In genomic region chr10:8402469-8403074, GRCh38 we compare ENCODE assay signal across 18 cellular contexts.
A peak's percentile ranks its signal among the peaks of the same experiment; 100 is the strongest.
DNase-seq lines count a peak whose midpoint lies in the region; ATAC-seq and TF ChIP-seq lines count a peak whose summit lies in the region.
"Had no signal": no experiment of that assay in that cellular context is flagged by ENCODE, and none has a peak within 500 bp of the region (broad histone marks: within the 10 kb centered on the region; RNA-seq: fewer than 3 reads in every experiment).

No MANE protein-coding gene starts in this region.

- no peaks in the 10 kb centered on the region for H3K36me3 ChIP-seq in CD8-positive, alpha-beta T cell (ENCODE audit: insufficient read depth, low read length)
- H3K36me3 ChIP-seq: vagina had no signal

- H3K27me3 Mint-ChIP-seq in CD8-positive, alpha-beta T cell (ENCODE audit: low read depth), result no peaks in the 10 kb centered on the region

- H3K9me3 Mint-ChIP-seq in CD8-positive, alpha-beta T cell, result no peaks in the 10 kb centered on the region
- H3K9me3 Mint-ChIP-seq: neural crest cell had no signal

- peaks cover 71% of the 10 kb centered on the region for H3K4me1 Mint-ChIP-seq in CD8-positive, alpha-beta T cell (ENCODE audit: low read depth)
- H3K4me1 Mint-ChIP-seq: neural crest cell had no signal

- ATAC-seq in CD8-positive, alpha-beta T cell, result peak; percentile 57
- ATAC-seq in left colon, result no peak
- ATAC-seq in GM21786 (IDR thresholded peaks at IDR 0.05; ENCODE audit: unreplicated experiment), result no peak
- ATAC-seq: esophagus mucosa, left ventricle myocardium superior had no signal

- POLR2A ChIA-PET in CD8-positive, alpha-beta T cell (lab: Charles Lee), result interaction anchor here (0.7 to 2.7 kb wide), 10 partner anchors 12 to 282 kb away, joined by 3 to 11 read pairs (median 4); no protein-coding TSS in a partner anchor

- no peaks in the 10 kb centered on the region for H3K9me3 ChIP-seq in CD8-positive, alpha-beta T cell (ENCODE audit: low read length)
- H3K9me3 ChIP-seq: vagina had no signal

- H3K4me1 ChIP-seq in CD8-positive, alpha-beta T cell (ENCODE audit: insufficient read depth, low read length), result peaks cover 43% of the 10 kb centered on the region
- H3K4me1 ChIP-seq: vagina had no signal

- CTCF ChIA-PET in CD8-positive, alpha-beta T cell (lab: Charles Lee), result interaction anchor here (0.7 to 1.2 kb wide), 2 partner anchors 13 to 341 kb away, joined by 3 read pairs; no protein-coding TSS in a partner anchor

- H3K4me3 ChIP-seq in CD8-positive, alpha-beta T cell (ENCODE audit: low read depth, low read length), result no peak overlapping the region
- H3K4me3 ChIP-seq: GM23248, vagina had no signal

- peak overlapping the region; percentile 55 for H3K4me3 Mint-ChIP-seq in CD8-positive, alpha-beta T cell
- H3K4me3 Mint-ChIP-seq: neural crest cell had no signal

- peak in 3 of 7 experiments; percentile 22 to 45 (median 25) for DNase-seq in CD8-positive, alpha-beta T cell
- DNase-seq in activated CD4-positive, alpha-beta T cell treated with anti-CD3 and anti-CD28 coated beads for 4 hours, result peak; percentile 37 to 39
- DNase-seq in activated naive CD4-positive, alpha-beta T cell treated with anti-CD3 and anti-CD28 coated beads, Interleukin-2, amount 50 U/mL, for 16 hours, result peak; percentile 40
- DNase-seq in stimulated activated CD4-positive, alpha-beta T cell treated with anti-CD3 and anti-CD28 coated beads, Interleukin-12 subunit alpha, Interleukin-12 subunit beta, amount 100 ng/mL, for 4 hours, result peak; percentile 19
- no peak for DNase-seq in left colon
- DNase-seq in NCI-H146 (lab: John Stamatoyannopoulos, UW), result no peak
- no peak for DNase-seq in GM19240 (ENCODE audit: insufficient read length, low spot score)
- DNase-seq: GM23248, hippocampal formation, KBM-7, left ventricle myocardium superior, NCI-H1694 treated with DMSO at 0.1 percent for 48 hours, NCI-H82, Right ventricle myocardium superior had no signal

- no peaks in the 10 kb centered on the region for H3K36me3 Mint-ChIP-seq in CD8-positive, alpha-beta T cell

- no peaks in the 10 kb centered on the region for H3K27me3 ChIP-seq in CD8-positive, alpha-beta T cell (ENCODE audit: insufficient read depth, low read length)
- H3K27me3 ChIP-seq: vagina had no signal

- no peak for TF ChIP-seq CTCF in CD8-positive, alpha-beta T cell (IDR thresholded peaks at IDR 0.05)

- no peak overlapping the region for H3K27ac ChIP-seq in CD8-positive, alpha-beta T cell (ENCODE audit: low read depth, low read length)
- H3K27ac ChIP-seq: GM23248, vagina had no signal

- intact Hi-C loops in CD8-positive, alpha-beta T cell (cut with DNase I, micrococcal nuclease), result loop anchor here in 1 of 2 experiments (5.0 kb wide), 1 partner anchor 345 kb away; no protein-coding TSS in a partner anchor
- intact Hi-C loops in left colon (cut with DNase I, micrococcal nuclease), result no loop called here

- H3K27ac Mint-ChIP-seq in CD8-positive, alpha-beta T cell, result peak overlapping the region; percentile 83

Comparison
In these comparisons a context has a peak if more than half of its experiments do, and no peak if none do; other contexts are left out.
1. DNase-seq: peak in activated CD4-positive, alpha-beta T cell treated with anti-CD3 and anti-CD28 coated beads for 4 hours (2 of 2), activated naive CD4-positive, alpha-beta T cell treated with anti-CD3 and anti-CD28 coated beads, Interleukin-2, amount 50 U/mL, for 16 hours (single experiment) and stimulated activated CD4-positive, alpha-beta T cell treated with anti-CD3 and anti-CD28 coated beads, Interleukin-12 subunit alpha, Interleukin-12 subunit beta, amount 100 ng/mL, for 4 hours (single experiment); none in left colon (0 of 2), NCI-H146 (single experiment) and GM19240 (single experiment).